Comparison of ENCODE assay signal across 8 cellular contexts in genomic region chr7:26200113-26200443, GRCh38. TPM values are rescaled to one million over a fixed set of nuclear protein-coding genes. Genes with fewer than 3 reads are reported as not detected.
A peak's percentile ranks its signal among the peaks of the same experiment; 100 is the strongest.
DNase-seq lines count a peak whose midpoint lies in the region; ATAC-seq and TF ChIP-seq lines count a peak whose summit lies in the region.

No MANE protein-coding gene starts in this region.

- no peaks in the 10 kb centered on the region for H3K9me3 ChIP-seq in T-helper 17 cell (ENCODE audit: control insufficient read depth, low read length, poor library complexity, severe bottlenecking)

- H3K4me3 Mint-ChIP-seq in T-helper 17 cell = peak overlapping the region; percentile 97

- H3K36me3 Mint-ChIP-seq in T-helper 17 cell (ENCODE audit: low read depth) = peaks cover 18% of the 10 kb centered on the region

- peak; percentile 62 to 82 for DNase-seq in NCI-H526 (lab: John Stamatoyannopoulos, UW)
- no peak for DNase-seq in NCI-H526 treated with DMSO at 0.1 percent for 48 hours (lab: John Stamatoyannopoulos, UW)
- DNase-seq in LNCaP clone FGC (ENCODE audit: low read depth) = no peak
- peak; percentile 58 to 65 (median 63) for DNase-seq in T-helper 17 cell
- peak in 53 of 58 donors; percentile 15 to 86 (median 69) for DNase-seq in anterior cingulate cortex (lab: John Stamatoyannopoulos, UW)
- DNase-seq in hippocampal formation (lab: John Stamatoyannopoulos, UW) = peak; percentile 54 to 79
- no peak for DNase-seq in skeletal muscle cell (ENCODE audit: low read depth)

- peaks cover 4% of the 10 kb centered on the region for H3K27me3 Mint-ChIP-seq in T-helper 17 cell

- peak; percentile 38 for ATAC-seq in T-helper 17 cell
- no peak for ATAC-seq in HG03520 (IDR thresholded peaks at IDR 0.05; ENCODE audit: unreplicated experiment)

- H3K27ac Mint-ChIP-seq in T-helper 17 cell = peak overlapping the region; percentile 99

- TF ChIP-seq CTCF in LNCaP clone FGC (IDR thresholded peaks at IDR 0.05; ENCODE audit: control insufficient read depth, extremely low read depth, insufficient read depth) = no peak

- H3K4me1 Mint-ChIP-seq in T-helper 17 cell = peaks cover 54% of the 10 kb centered on the region

- peak overlapping the region; percentile 100 for H3K4me3 ChIP-seq in LNCaP clone FGC (ENCODE audit: low read depth, low read length)
- H3K4me3 ChIP-seq in skeletal muscle cell (ENCODE audit: low read depth, low read length) = peak overlapping the region; percentile 88

RNA-seq across cellular contexts. Expression of gene HNRNPA2B1, which starts 0.5 kb away (rescaled TPM):
- 100 to 1,000 TPM; 392 to 399 TPM for total RNA-seq in T-helper 17 cell

RNA-seq across cellular contexts. Expression of gene CBX3, which starts 1.5 kb away (rescaled TPM):
- total RNA-seq in T-helper 17 cell = 100 to 1,000 TPM in 1 of 2 donors, 10 to 100 TPM in 1; 98.3 to 102 TPM

RNA-seq across cellular contexts. Expression of gene NFE2L3, which starts 48.1 kb away (rescaled TPM):
- 1 to 10 TPM; 3.9 to 4.3 TPM for total RNA-seq in T-helper 17 cell

Comparison
In these comparisons a context has a peak if more than half of its experiments do, and no peak if none do; other contexts are left out.
1. DNase-seq: peak in NCI-H526 (2 of 2), T-helper 17 cell (3 of 3), anterior cingulate cortex (53 of 58) and hippocampal formation (2 of 2); none in NCI-H526 treated with DMSO at 0.1 percent for 48 hours (single experiment), LNCaP clone FGC (single experiment) and skeletal muscle cell (single experiment).